1 cellular context compared by ENCODE assay signal in the genomic region with DNA sequence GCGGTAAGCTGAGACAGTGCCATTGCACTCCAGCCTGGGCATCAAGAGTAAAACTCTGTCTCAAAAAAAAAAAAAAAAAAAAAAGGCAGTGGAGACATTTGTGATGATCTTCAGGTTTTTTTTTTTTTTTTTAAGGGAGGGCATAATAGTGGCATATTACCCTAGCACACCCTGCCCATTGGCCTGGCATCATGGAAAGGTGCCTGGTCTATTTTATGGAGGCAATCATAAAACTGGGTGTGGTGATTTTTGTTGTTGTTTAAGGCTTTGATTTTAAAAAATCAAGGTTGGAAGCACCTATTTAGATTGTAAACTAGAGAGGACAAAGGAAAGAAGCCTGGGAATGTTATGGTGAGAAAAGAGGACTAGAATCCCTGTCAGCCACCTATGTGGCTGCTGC.
TF ChIP-seq lines count a peak whose summit lies in the region.

No MANE protein-coding gene starts in this region.

TF ChIP-seq in WTC11, 78 proteins besides CTCF, POLR2A, EP300 and RAD21 (continued from another document):
- TF ChIP-seq, protein P1, sequence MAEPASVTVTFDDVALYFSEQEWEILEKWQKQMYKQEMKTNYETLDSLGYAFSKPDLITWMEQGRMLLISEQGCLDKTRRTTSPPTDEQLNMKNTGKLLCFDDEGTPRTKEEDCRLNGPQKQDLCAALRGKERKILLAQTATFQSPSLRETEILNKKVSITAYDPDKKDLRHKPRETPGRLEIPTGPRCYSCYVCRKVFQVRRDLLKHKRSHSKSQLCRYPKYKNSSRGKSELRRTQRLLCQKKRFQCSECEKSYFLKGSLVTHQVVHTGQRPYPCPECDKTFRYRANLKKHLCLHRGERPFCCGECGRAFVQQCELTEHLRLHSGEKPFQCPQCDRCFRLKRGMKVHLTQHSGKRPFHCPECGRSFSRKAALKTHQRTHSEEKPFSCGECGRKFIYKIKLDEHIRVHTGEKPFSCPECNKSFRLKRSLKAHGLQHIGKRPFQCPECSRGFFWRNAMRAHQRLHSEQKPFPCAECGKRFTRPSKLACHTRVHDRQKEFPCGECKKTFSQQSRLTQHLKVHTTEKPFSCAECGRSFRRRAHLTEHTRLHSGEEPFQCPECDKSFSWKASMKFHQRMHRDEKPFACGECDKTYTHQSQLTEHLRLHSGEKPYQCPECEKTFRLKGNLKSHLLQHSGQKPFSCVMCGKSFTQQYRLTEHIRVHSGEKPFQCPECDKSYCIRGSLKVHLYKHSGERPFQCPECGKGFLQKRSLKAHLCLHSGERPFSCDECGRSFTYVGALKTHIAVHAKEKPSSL (CRISPR knock-in tag; conservative IDR thresholded peaks at IDR 0.05), result no peak
- TF ChIP-seq TEAD1 (CRISPR knock-in tag; IDR thresholded peaks at IDR 0.05), result no peak
- no peak for TF ChIP-seq FOXK1 (CRISPR knock-in tag; IDR thresholded peaks at IDR 0.05)
- no peak for TF ChIP-seq NR3C1 (CRISPR knock-in tag; conservative IDR thresholded peaks at IDR 0.05; ENCODE audit: low read depth)
- no peak for TF ChIP-seq PRRX2 (CRISPR knock-in tag; IDR thresholded peaks at IDR 0.05)
